In the genomic region with DNA sequence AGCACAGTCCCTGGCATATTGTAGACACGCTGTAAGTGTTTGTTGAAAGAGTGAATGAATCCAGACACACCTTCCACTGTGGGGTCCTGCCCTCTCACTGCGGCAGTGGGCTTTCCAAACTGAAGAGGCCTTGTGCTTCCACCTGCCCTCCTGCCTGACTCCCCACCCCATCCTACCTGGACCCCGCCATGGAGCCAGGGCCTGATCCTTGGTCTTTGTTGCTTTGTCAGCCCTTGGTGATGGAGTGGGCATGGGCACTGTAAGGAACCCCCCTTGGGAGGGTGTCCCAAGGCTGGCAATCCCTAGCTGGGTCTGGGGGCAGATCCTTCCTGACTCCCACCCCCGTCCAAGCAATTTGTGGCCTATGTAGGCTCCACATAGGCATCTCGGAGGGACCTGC, we compare ENCODE assay signal across 22 cellular contexts. TPM values are rescaled to one million over a fixed set of nuclear protein-coding genes. Genes with fewer than 3 reads are reported as not detected.
DNase-seq lines count a peak whose midpoint lies in the region; ATAC-seq and TF ChIP-seq lines count a peak whose summit lies in the region.
"Had no signal": no experiment of that assay in that cellular context is flagged by ENCODE, and none has a peak within 500 bp of the region (broad histone marks: within the 10 kb centered on the region; RNA-seq: fewer than 3 reads in every experiment).

No MANE protein-coding gene starts in this region.

- H3K36me3 Mint-ChIP-seq in activated CD8-positive, alpha-beta memory T cell treated with anti-CD3 and anti-CD28 coated beads, Interleukin-2, amount 10 ng/mL, durations not matched to agents 7 days and 5 days = no peaks in the 10 kb centered on the region
- H3K36me3 Mint-ChIP-seq in osteocyte (ENCODE audit: unreplicated experiment) = no peaks in the 10 kb centered on the region
- no peaks in the 10 kb centered on the region for H3K36me3 Mint-ChIP-seq in Calu3 (ENCODE audit: insufficient read depth, unreplicated experiment)
- H3K36me3 Mint-ChIP-seq: activated CD4-positive, alpha-beta memory T cell treated with anti-CD3 and anti-CD28 coated beads for 36 hours; immature natural killer cell had no signal

- TF ChIP-seq CTCF in gastroesophageal sphincter (IDR thresholded peaks at IDR 0.05) = no peak
- no peak for TF ChIP-seq CTCF in osteocyte (IDR thresholded peaks at IDR 0.05)
- no peak for TF ChIP-seq CTCF in uterus (IDR thresholded peaks at IDR 0.05)
- no peak for TF ChIP-seq CTCF in Calu3 (IDR thresholded peaks at IDR 0.05; ENCODE audit: unreplicated experiment)

- no peak for ATAC-seq in activated CD8-positive, alpha-beta memory T cell treated with anti-CD3 and anti-CD28 coated beads, Interleukin-2, amount 10 ng/mL, durations not matched to agents 7 days and 5 days
- ATAC-seq in gastroesophageal sphincter = no peak
- ATAC-seq in GM21515 (IDR thresholded peaks at IDR 0.05; ENCODE audit: unreplicated experiment) = no peak
- ATAC-seq: heart right ventricle had no signal

- no peaks in the 10 kb centered on the region for H3K36me3 ChIP-seq in gastroesophageal sphincter
- no peaks in the 10 kb centered on the region for H3K36me3 ChIP-seq in uterus
- H3K36me3 ChIP-seq: BE2C, heart right ventricle had no signal

- 100% methylated on average over 2 of the region's 5 CpGs; no CpG with 5 or more reads in 1 of the 2 donors for WGBS in gastroesophageal sphincter (ENCODE audit: low coverage in 1 of 2), 2 donors

- H3K9me3 ChIP-seq in gastroesophageal sphincter (no peaks in the 10 kb centered on the region), uterus (no peaks in the 10 kb centered on the region)
- H3K9me3 ChIP-seq: BE2C, heart right ventricle, testis had no signal

- H3K27ac ChIP-seq in gastroesophageal sphincter = peak overlapping the region in 3 of 4 donors; percentile 73 to 78 (median 73)
- H3K27ac ChIP-seq in uterus = peak overlapping the region; percentile 9 to 44
- H3K27ac ChIP-seq: heart right ventricle, KMS-11, testis had no signal

- intact Hi-C loops in uterus (cut with DNase I; ENCODE audit: low total_unique reads) = no loop called here
- intact Hi-C loops in Calu3 (cut with micrococcal nuclease; ENCODE audit: unreplicated experiment) = no loop called here

- H3K27me3 Mint-ChIP-seq in activated CD8-positive, alpha-beta memory T cell treated with anti-CD3 and anti-CD28 coated beads, Interleukin-2, amount 10 ng/mL, durations not matched to agents 7 days and 5 days = peaks cover 3% of the 10 kb centered on the region
- peaks cover 2% of the 10 kb centered on the region for H3K27me3 Mint-ChIP-seq in osteocyte (ENCODE audit: unreplicated experiment)
- no peaks in the 10 kb centered on the region for H3K27me3 Mint-ChIP-seq in Calu3 (ENCODE audit: unreplicated experiment)
- H3K27me3 Mint-ChIP-seq: activated CD4-positive, alpha-beta memory T cell treated with anti-CD3 and anti-CD28 coated beads for 36 hours had no signal

- no TSS peak for BruUV-seq in Calu3 (replicated peaks; lab: Mats Ljungman, UMichigan)

- H3K27me3 ChIP-seq in gastroesophageal sphincter (no peaks in the 10 kb centered on the region), uterus (no peaks in the 10 kb centered on the region)
- H3K27me3 ChIP-seq: BE2C, heart right ventricle, testis had no signal

- TF ChIP-seq EP300 in gastroesophageal sphincter (IDR thresholded peaks at IDR 0.05) = no peak

- H3K4me3 ChIP-seq in gastroesophageal sphincter = no peak overlapping the region
- no peak overlapping the region for H3K4me3 ChIP-seq in uterus
- H3K4me3 ChIP-seq: heart right ventricle, testis had no signal

- H3K27ac Mint-ChIP-seq in activated CD8-positive, alpha-beta memory T cell treated with anti-CD3 and anti-CD28 coated beads, Interleukin-2, amount 10 ng/mL, durations not matched to agents 7 days and 5 days = no peak overlapping the region
- H3K27ac Mint-ChIP-seq in osteocyte (ENCODE audit: unreplicated experiment) = no peak overlapping the region
- H3K27ac Mint-ChIP-seq in Calu3 (ENCODE audit: unreplicated experiment) = no peak overlapping the region
- H3K27ac Mint-ChIP-seq: activated CD4-positive, alpha-beta memory T cell treated with anti-CD3 and anti-CD28 coated beads for 36 hours; dendritic cell treated with granulocyte-macrophage colony-stimulating factor and Interleukin-4, amounts not matched to agents 40 ng/mL and 50 ng/mL, for 4 days; immature natural killer cell had no signal

- no peaks in the 10 kb centered on the region for H3K4me1 Mint-ChIP-seq in activated CD8-positive, alpha-beta memory T cell treated with anti-CD3 and anti-CD28 coated beads, Interleukin-2, amount 10 ng/mL, durations not matched to agents 7 days and 5 days
- H3K4me1 Mint-ChIP-seq in osteocyte (ENCODE audit: unreplicated experiment) (peaks cover 2% of the 10 kb centered on the region), Calu3 (ENCODE audit: low read depth, unreplicated experiment) (no peaks in the 10 kb centered on the region)
- H3K4me1 Mint-ChIP-seq: immature natural killer cell had no signal

- no peak for TF ChIP-seq POLR2A in gastroesophageal sphincter (IDR thresholded peaks at IDR 0.05)
- no peak for TF ChIP-seq POLR2A in uterus (IDR thresholded peaks at IDR 0.05)

- H3K9me3 Mint-ChIP-seq in activated CD8-positive, alpha-beta memory T cell treated with anti-CD3 and anti-CD28 coated beads, Interleukin-2, amount 10 ng/mL, durations not matched to agents 7 days and 5 days (ENCODE audit: low read depth) = no peaks in the 10 kb centered on the region
- H3K9me3 Mint-ChIP-seq in osteocyte (ENCODE audit: unreplicated experiment) (no peaks in the 10 kb centered on the region), Calu3 (ENCODE audit: low read depth, unreplicated experiment) (no peaks in the 10 kb centered on the region)
- H3K9me3 Mint-ChIP-seq: activated CD4-positive, alpha-beta memory T cell treated with anti-CD3 and anti-CD28 coated beads for 36 hours; dendritic cell treated with granulocyte-macrophage colony-stimulating factor and Interleukin-4, amounts not matched to agents 40 ng/mL and 50 ng/mL, for 4 days; immature natural killer cell had no signal

- H3K4me3 Mint-ChIP-seq in activated CD8-positive, alpha-beta memory T cell treated with anti-CD3 and anti-CD28 coated beads, Interleukin-2, amount 10 ng/mL, durations not matched to agents 7 days and 5 days = no peak overlapping the region
- H3K4me3 Mint-ChIP-seq in osteocyte (ENCODE audit: unreplicated experiment) (no peak overlapping the region), Calu3 (ENCODE audit: low read depth, unreplicated experiment) (no peak overlapping the region)
- H3K4me3 Mint-ChIP-seq: activated CD4-positive, alpha-beta memory T cell treated with anti-CD3 and anti-CD28 coated beads for 36 hours; dendritic cell treated with granulocyte-macrophage colony-stimulating factor and Interleukin-4, amounts not matched to agents 40 ng/mL and 50 ng/mL, for 4 days; immature natural killer cell had no signal

- peak; percentile 28 for DNase-seq in activated CD8-positive, alpha-beta memory T cell treated with anti-CD3 and anti-CD28 coated beads for 24 hours
- no peak for DNase-seq in activated CD8-positive, alpha-beta memory T cell treated with anti-CD3 and anti-CD28 coated beads, Interleukin-2, amount 10 ng/mL, durations not matched to agents 7 days and 5 days
- DNase-seq in osteocyte (ENCODE audit: extremely low spot score, unreplicated experiment) (peak; percentile 78), uterus (peak in 1 of 2 donors; percentile 14), Calu3 (no peak), anterior cingulate cortex (lab: John Stamatoyannopoulos, UW) (no peak)
- DNase-seq: activated CD4-positive, alpha-beta memory T cell treated with anti-CD3 and anti-CD28 coated beads for 36 hours; activated naive CD4-positive, alpha-beta T cell treated with Interleukin-2 at 50 U/mL for 16 hours; activated T-cell treated with anti-CD3 and anti-CD28 coated beads, Interleukin-2, amount 50 U/mL, for 1 hour; BE2C; caudate nucleus; heart right ventricle; immature natural killer cell; NCI-H146; NCI-H2171; RPMI8226; stimulated activated CD4-positive, alpha-beta T cell treated with anti-CD3 and anti-CD28 coated beads, Interleukin-15, amount 100 ng/mL, for 24 hours; testis had no signal

- peaks cover 0 to 90% (median 6%) of the 10 kb centered on the region in 3 donors for H3K4me1 ChIP-seq in gastroesophageal sphincter
- H3K4me1 ChIP-seq in uterus = peaks cover 0 to 3% of the 10 kb centered on the region in 2 donors
- H3K4me1 ChIP-seq: BE2C, heart right ventricle, testis had no signal

- CTCF ChIA-PET in activated CD8-positive, alpha-beta memory T cell treated with anti-CD3 and anti-CD28 coated beads, Interleukin-2, amount 10 ng/mL, durations not matched to agents 7 days and 5 days (lab: Charles Lee) = no interaction called here
- CTCF ChIA-PET in Calu3 (lab: Charles Lee) = interaction anchor here (0.7 kb wide), 1 partner anchor 92 kb away, joined by 3 read pairs; no protein-coding TSS in a partner anchor

RNA-seq across cellular contexts. Expression of a gene that starts 33.1 kb away (rescaled TPM):
- total RNA-seq in activated CD8-positive, alpha-beta memory T cell treated with anti-CD3 and anti-CD28 coated beads, Interleukin-2, amount 10 ng/mL, durations not matched to agents 7 days and 5 days = under 1 TPM; 0.09 to 0.12 TPM
- total RNA-seq in gastroesophageal sphincter = 10 to 100 TPM; 15.2 to 31.5 (median 24.2) TPM
- total RNA-seq in osteocyte = 5.0 and 5.2 TPM in 2 replicates
- 10 to 100 TPM in 2 of 4 donors, 1 to 10 TPM in 2; 4.8 to 17.0 (median 10.5) TPM for total RNA-seq in uterus
- total RNA-seq in Calu3 (2022) = 11.9 and 12.4 TPM in 2 replicates

Comparison
In these comparisons a context has a peak if more than half of its experiments do, and no peak if none do; other contexts are left out.
1. DNase-seq: peak in activated CD8-positive, alpha-beta memory T cell treated with anti-CD3 and anti-CD28 coated beads for 24 hours (single experiment) and osteocyte (single experiment); none in activated CD8-positive, alpha-beta memory T cell treated with anti-CD3 and anti-CD28 coated beads, Interleukin-2, amount 10 ng/mL, durations not matched to agents 7 days and 5 days (single experiment), Calu3 (single experiment) and anterior cingulate cortex (0 of 58).